In the genomic region with DNA sequence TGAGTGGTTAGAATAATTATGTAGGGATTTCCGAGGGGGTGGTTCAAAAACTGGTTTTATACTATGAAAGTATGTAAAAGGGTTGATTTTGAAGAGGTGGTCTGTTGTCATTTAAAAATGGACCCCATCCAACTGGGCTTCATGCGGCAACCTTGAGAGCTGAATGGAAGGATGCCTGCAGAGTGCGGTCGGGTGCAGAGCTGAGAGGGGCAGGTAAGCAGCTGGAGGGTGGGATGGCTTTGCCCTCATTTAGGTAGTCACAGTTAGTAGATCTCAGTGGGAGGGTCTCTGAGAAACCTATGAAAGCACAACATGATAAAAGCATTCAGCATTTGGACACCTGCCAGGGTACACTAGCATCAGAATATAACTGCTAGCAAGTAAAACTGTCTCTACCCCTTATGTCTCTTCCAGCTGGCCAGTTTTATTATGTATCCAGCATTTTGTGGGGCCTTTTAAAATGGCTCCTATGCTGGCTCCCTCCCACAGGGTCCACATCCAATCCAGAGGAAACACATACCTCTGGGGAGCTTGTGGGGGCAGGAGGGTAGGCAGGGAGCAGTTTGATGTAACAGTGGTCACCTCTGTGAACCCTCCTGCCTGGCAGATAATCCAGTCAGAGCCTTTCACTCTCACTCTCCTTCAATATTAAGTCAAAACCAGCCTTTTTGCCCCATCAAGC, we compare ENCODE assay signal across 1 cellular context.
TF ChIP-seq lines count a peak whose summit lies in the region.

No MANE protein-coding gene starts in this region.

TF ChIP-seq in GM23338, 12 proteins besides CTCF, POLR2A, EP300 and RAD21 (continued from another document):
- no peak for TF ChIP-seq ZNF462 (CRISPR knock-in tag; IDR thresholded peaks at IDR 0.05)
- no peak for TF ChIP-seq JUNB (IDR thresholded peaks at IDR 0.05; ENCODE audit: unreplicated experiment)
- TF ChIP-seq STAT1 (IDR thresholded peaks at IDR 0.05; ENCODE audit: unreplicated experiment): no peak
- no peak for TF ChIP-seq CREB1 (CRISPR knock-in tag; IDR thresholded peaks at IDR 0.05; ENCODE audit: low read depth)
- no peak for TF ChIP-seq ZNF331 (CRISPR knock-in tag; IDR thresholded peaks at IDR 0.05; ENCODE audit: low read depth)
- TF ChIP-seq ETS1 (IDR thresholded peaks at IDR 0.05): no peak
